8 cellular contexts compared by ENCODE assay signal in the genomic region with DNA sequence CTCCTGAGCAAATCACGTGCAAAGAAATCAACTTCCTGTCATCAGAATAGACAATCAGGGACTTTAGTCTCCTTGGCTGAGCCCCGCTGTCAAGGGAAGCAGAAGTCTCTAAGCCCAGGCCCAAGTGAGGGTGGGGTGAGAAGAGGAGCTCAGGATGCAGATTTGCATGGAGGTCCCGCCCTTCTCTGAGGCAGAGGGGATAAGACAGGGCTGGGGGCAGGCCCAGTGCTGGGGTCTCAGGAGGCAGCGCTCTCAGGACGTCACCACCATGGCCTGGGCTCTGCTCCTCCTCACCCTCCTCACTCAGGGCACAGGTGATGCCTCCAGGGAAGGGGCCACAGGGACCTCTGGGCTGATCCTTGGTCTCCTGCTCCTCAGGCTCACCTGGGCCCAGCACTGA.
DNase-seq lines count a peak whose midpoint lies in the region; ATAC-seq, FAIRE-seq and TF ChIP-seq lines count a peak whose summit lies in the region.
"Not testable (repeated sequence)": the region's sequence is repeated elsewhere in the genome, so short reads cannot be mapped to it uniquely, and the experiment has no call there.

No MANE protein-coding gene starts in this region.

- not testable (repeated sequence) for TF ChIP-seq EP300 in K562 (IDR thresholded peaks at IDR 0.05; ENCODE audit: low read length)

- peaks cover 14% of the 10 kb centered on the region for H3K27me3 Mint-ChIP-seq in T-helper 2 cell treated with Interferon-gamma antibody and Interleukin-4, amounts not matched to agents 5 μg/mL and 100 μg/mL, for 36 hours (ENCODE audit: low read depth)
- not testable (repeated sequence) for H3K27me3 Mint-ChIP-seq in activated CD8-positive, alpha-beta memory T cell treated with anti-CD3 and anti-CD28 coated beads, Interleukin-2, amount 10 ng/mL, durations not matched to agents 7 days and 5 days; naive B cell; stimulated activated naive B cell treated with anti-CD40 and anti-IgM and Interleukin-4, amounts not matched to agents 10 μg/mL and 1 μg/mL and 100 μg/mL, for 72 hours

- not testable (repeated sequence) for TF ChIP-seq CTCF in K562 (IDR thresholded peaks at IDR 0.05 in 2 of 3, conservative IDR thresholded peaks at IDR 0.05 in 1 of 3; ENCODE audit: insufficient read depth in 2 of 3, low read depth in 1 of 3, low read length in 3 of 3)

- H3K9ac ChIP-seq in BLaER1 treated with 17β-estradiol and CSF1 and Interleukin-3, amounts not matched to agents 10 nM and 100 nM: peak overlapping the region in 9 of 11 experiments; percentile 36 to 79 (median 74); a peak in 17 of 22 replicates
- H3K9ac ChIP-seq in K562 (ENCODE audit: insufficient read depth in 1 of 2, low read depth in 2 of 2, low read length in 2 of 2): not testable (repeated sequence)

- H3K4me2 ChIP-seq in BLaER1 treated with 17β-estradiol and CSF1 and Interleukin-3, amounts not matched to agents 10 nM and 100 nM: peak overlapping the region; percentile 74 to 95 (median 84)
- not testable (repeated sequence) for H3K4me2 ChIP-seq in K562 (ENCODE audit: insufficient read depth, low read length)

- FAIRE-seq in K562 (lab: Jason Lieb, UNC): not testable (repeated sequence)

- H3K9me3 ChIP-seq in BLaER1 treated with 17β-estradiol and CSF1 and Interleukin-3, amounts not matched to agents 10 nM and 100 nM (replicated peaks in 1 of 11); K562 (replicated peaks; ENCODE audit: control insufficient read depth, insufficient read depth, low read depth, low read length): not testable (repeated sequence)

- not testable (repeated sequence) for H3K36me3 ChIP-seq in BLaER1 treated with 17β-estradiol and CSF1 and Interleukin-3, amounts not matched to agents 10 nM and 100 nM; H7 (replicated peaks; ENCODE audit: control insufficient read depth, insufficient read depth, low read length); K562 (ENCODE audit: control insufficient read depth, insufficient read depth, low read length)

- DNase-seq in H7 (peak; percentile 43), NOMO-1 treated with dmso at 0.1 percent for 144 hours (lab: John Stamatoyannopoulos, UW; ENCODE audit: unreplicated experiment) (peak; percentile 63), K562 (ENCODE audit: extremely low read depth in 1 of 4, low spot score in 3 of 4) (peak in 1 of 4 experiments; percentile 44), naive B cell (peak; percentile 50)
- DNase-seq in T-helper 2 cell treated with Interferon-gamma antibody and Interleukin-4, amounts not matched to agents 5 μg/mL and 100 μg/mL, for 36 hours (ENCODE audit: low spot score); stimulated activated naive B cell treated with anti-CD40 and anti-IgM and Interleukin-4, amounts not matched to agents 10 μg/mL and 1 μg/mL and 100 μg/mL, for 72 hours: not testable (repeated sequence)
- DNase-seq in activated CD8-positive, alpha-beta memory T cell treated with anti-CD3 and anti-CD28 coated beads, Interleukin-2, amount 10 ng/mL, durations not matched to agents 7 days and 5 days: peak; percentile 40

- H3K9me1 ChIP-seq in K562 (ENCODE audit: control insufficient read depth, insufficient read depth, low read length): not testable (repeated sequence)

- in situ Hi-C loops in K562 (cut with MboI): not testable (repeated sequence)

- POLR2A ChIA-PET in K562 (lab: Yijun Ruan, JAX): interaction anchor here (0.7 to 3.6 kb wide), 13 partner anchors 8 to 166 kb away, joined by 3 to 41 read pairs (median 3); no protein-coding TSS in a partner anchor

- peak overlapping the region; percentile 74 for H3K27ac Mint-ChIP-seq in T-helper 2 cell treated with Interferon-gamma antibody and Interleukin-4, amounts not matched to agents 5 μg/mL and 100 μg/mL, for 36 hours
- peak overlapping the region; percentile 92 for H3K27ac Mint-ChIP-seq in activated CD8-positive, alpha-beta memory T cell treated with anti-CD3 and anti-CD28 coated beads, Interleukin-2, amount 10 ng/mL, durations not matched to agents 7 days and 5 days
- H3K27ac Mint-ChIP-seq in naive B cell: peak overlapping the region in 5 of 6 donors; percentile 36 to 85 (median 81)
- peak overlapping the region; percentile 20 for H3K27ac Mint-ChIP-seq in stimulated activated naive B cell treated with anti-CD40 and anti-IgM and Interleukin-4, amounts not matched to agents 10 μg/mL and 1 μg/mL and 100 μg/mL, for 72 hours

- not testable (repeated sequence) for H3K9me3 Mint-ChIP-seq in T-helper 2 cell treated with Interferon-gamma antibody and Interleukin-4, amounts not matched to agents 5 μg/mL and 100 μg/mL, for 36 hours; activated CD8-positive, alpha-beta memory T cell treated with anti-CD3 and anti-CD28 coated beads, Interleukin-2, amount 10 ng/mL, durations not matched to agents 7 days and 5 days (ENCODE audit: low read depth); naive B cell; stimulated activated naive B cell treated with anti-CD40 and anti-IgM and Interleukin-4, amounts not matched to agents 10 μg/mL and 1 μg/mL and 100 μg/mL, for 72 hours

- not testable (repeated sequence) for TF ChIP-seq POLR2A in K562 (conservative IDR thresholded peaks at IDR 0.05)

- BruUV-seq in K562 (replicated peaks; lab: Mats Ljungman, UMichigan): not testable (repeated sequence)

- 1% methylated on average over 5 of the region's 5 CpGs for WGBS in K562 (ENCODE audit: insufficient coverage, low coverage, missing lambda C conversion rate)

- H3K79me2 ChIP-seq in K562 (ENCODE audit: control insufficient read depth, insufficient read depth, low read length): not testable (repeated sequence)

- H3K27ac ChIP-seq in BLaER1 treated with 17β-estradiol and CSF1 and Interleukin-3, amounts not matched to agents 10 nM and 100 nM: peak overlapping the region in 10 of 11 experiments; percentile 31 to 91 (median 86); a peak in 19 of 22 replicates
- H3K27ac ChIP-seq in K562 (ENCODE audit: extremely low read depth, low read depth, low read length): not testable (repeated sequence)

- H3K27me3 ChIP-seq in BLaER1 treated with 17β-estradiol and CSF1 and Interleukin-3, amounts not matched to agents 10 nM and 100 nM; H7 (ENCODE audit: control insufficient read depth, insufficient read depth, low read length): not testable (repeated sequence)
- H3K27me3 ChIP-seq in K562 (ENCODE audit: control insufficient read depth in 2 of 2, insufficient read depth in 2 of 2, low read length in 2 of 2): peaks cover 11 to 35% of the 10 kb centered on the region in 2 experiments

- H3K4me3 ChIP-seq in BLaER1 treated with 17β-estradiol and CSF1 and Interleukin-3, amounts not matched to agents 10 nM and 100 nM: peak overlapping the region in 6 of 10 experiments; percentile 11 to 47 (median 35); a peak in 8 of 20 replicates
- H3K4me3 ChIP-seq in H7 (ENCODE audit: insufficient read depth, low read depth, low read length); K562: not testable (repeated sequence)

- H2AFZ ChIP-seq in K562 (ENCODE audit: low read depth, low read length): not testable (repeated sequence)

- H3K4me1 ChIP-seq in BLaER1 treated with 17β-estradiol and CSF1 and Interleukin-3, amounts not matched to agents 10 nM and 100 nM: peaks cover 74 to 100% (median 100%) of the 10 kb centered on the region in 10 experiments
- not testable (repeated sequence) for H3K4me1 ChIP-seq in K562 (replicated peaks in 1 of 2; ENCODE audit: control insufficient read depth in 2 of 2, insufficient read depth in 2 of 2, low read length in 2 of 2)

- not testable (repeated sequence) for TF ChIP-seq RAD21 in K562 (CRISPR knock-in tag; conservative IDR thresholded peaks at IDR 0.05 in 1 of 2, IDR thresholded peaks at IDR 0.05 in 1 of 2)

- not testable (repeated sequence) for ATAC-seq in activated CD8-positive, alpha-beta memory T cell treated with anti-CD3 and anti-CD28 coated beads, Interleukin-2, amount 10 ng/mL, durations not matched to agents 7 days and 5 days; K562
- peak; percentile 88 to 90 for ATAC-seq in naive B cell (ENCODE audit: low read depth in 2 of 2)
- peak; percentile 37 to 39 for ATAC-seq in stimulated activated naive B cell treated with anti-CD40 and anti-IgM and Interleukin-4, amounts not matched to agents 10 μg/mL and 1 μg/mL and 100 μg/mL, for 72 hours (replicated peaks)

- H3K4me1 Mint-ChIP-seq in T-helper 2 cell treated with Interferon-gamma antibody and Interleukin-4, amounts not matched to agents 5 μg/mL and 100 μg/mL, for 36 hours (ENCODE audit: low read depth): peaks cover 74% of the 10 kb centered on the region
- peaks cover 65% of the 10 kb centered on the region for H3K4me1 Mint-ChIP-seq in activated CD8-positive, alpha-beta memory T cell treated with anti-CD3 and anti-CD28 coated beads, Interleukin-2, amount 10 ng/mL, durations not matched to agents 7 days and 5 days
- H3K4me1 Mint-ChIP-seq in naive B cell: peaks cover 52 to 68% (median 59%) of the 10 kb centered on the region in 3 donors
- peaks cover 44 to 57% of the 10 kb centered on the region in 2 donors for H3K4me1 Mint-ChIP-seq in stimulated activated naive B cell treated with anti-CD40 and anti-IgM and Interleukin-4, amounts not matched to agents 10 μg/mL and 1 μg/mL and 100 μg/mL, for 72 hours

- CTCF ChIA-PET in activated CD8-positive, alpha-beta memory T cell treated with anti-CD3 and anti-CD28 coated beads, Interleukin-2, amount 10 ng/mL, durations not matched to agents 7 days and 5 days (lab: Charles Lee): interaction anchor here (1.8 to 20.9 kb wide), 3 partner anchors 12 to 35 kb away, joined by 5 to 392 read pairs (median 12); no protein-coding TSS in a partner anchor
- CTCF ChIA-PET in K562 (lab: Yijun Ruan, JAX; ENCODE audit: low intra/inter-chr PET ratio): interaction anchor here (0.7 kb wide), 1 partner anchor 115 kb away, joined by 3 read pairs; no protein-coding TSS in a partner anchor

- intact Hi-C loops in K562 (cut with micrococcal nuclease): not testable (repeated sequence)

- H3K36me3 Mint-ChIP-seq in T-helper 2 cell treated with Interferon-gamma antibody and Interleukin-4, amounts not matched to agents 5 μg/mL and 100 μg/mL, for 36 hours (ENCODE audit: low read depth); activated CD8-positive, alpha-beta memory T cell treated with anti-CD3 and anti-CD28 coated beads, Interleukin-2, amount 10 ng/mL, durations not matched to agents 7 days and 5 days; naive B cell; stimulated activated naive B cell treated with anti-CD40 and anti-IgM and Interleukin-4, amounts not matched to agents 10 μg/mL and 1 μg/mL and 100 μg/mL, for 72 hours: not testable (repeated sequence)

- not testable (repeated sequence) for H4K20me1 ChIP-seq in BLaER1 treated with 17β-estradiol and CSF1 and Interleukin-3, amounts not matched to agents 10 nM and 100 nM
- peaks cover 40% of the 10 kb centered on the region for H4K20me1 ChIP-seq in K562 (replicated peaks; ENCODE audit: control insufficient read depth, insufficient read depth, low read length)

- peak overlapping the region; percentile 16 for H3K4me3 Mint-ChIP-seq in T-helper 2 cell treated with Interferon-gamma antibody and Interleukin-4, amounts not matched to agents 5 μg/mL and 100 μg/mL, for 36 hours
- H3K4me3 Mint-ChIP-seq in activated CD8-positive, alpha-beta memory T cell treated with anti-CD3 and anti-CD28 coated beads, Interleukin-2, amount 10 ng/mL, durations not matched to agents 7 days and 5 days; stimulated activated naive B cell treated with anti-CD40 and anti-IgM and Interleukin-4, amounts not matched to agents 10 μg/mL and 1 μg/mL and 100 μg/mL, for 72 hours: not testable (repeated sequence)
- peak overlapping the region in 6 of 8 donors; percentile 59 to 83 (median 72) for H3K4me3 Mint-ChIP-seq in naive B cell

Comparison
In these comparisons a context has a peak if more than half of its experiments do, and no peak if none do; other contexts are left out.
1. H3K27ac Mint-ChIP-seq: peak in every context shown above with its lines; median percentile 92 in activated CD8-positive, alpha-beta memory T cell treated with anti-CD3 and anti-CD28 coated beads, Interleukin-2, amount 10 ng/mL, durations not matched to agents 7 days and 5 days; 81 in naive B cell; 74 in T-helper 2 cell treated with Interferon-gamma antibody and Interleukin-4, amounts not matched to agents 5 μg/mL and 100 μg/mL, for 36 hours; 20 in stimulated activated naive B cell treated with anti-CD40 and anti-IgM and Interleukin-4, amounts not matched to agents 10 μg/mL and 1 μg/mL and 100 μg/mL, for 72 hours.